ENCODE assay signal across 12 cellular contexts in the genomic region with DNA sequence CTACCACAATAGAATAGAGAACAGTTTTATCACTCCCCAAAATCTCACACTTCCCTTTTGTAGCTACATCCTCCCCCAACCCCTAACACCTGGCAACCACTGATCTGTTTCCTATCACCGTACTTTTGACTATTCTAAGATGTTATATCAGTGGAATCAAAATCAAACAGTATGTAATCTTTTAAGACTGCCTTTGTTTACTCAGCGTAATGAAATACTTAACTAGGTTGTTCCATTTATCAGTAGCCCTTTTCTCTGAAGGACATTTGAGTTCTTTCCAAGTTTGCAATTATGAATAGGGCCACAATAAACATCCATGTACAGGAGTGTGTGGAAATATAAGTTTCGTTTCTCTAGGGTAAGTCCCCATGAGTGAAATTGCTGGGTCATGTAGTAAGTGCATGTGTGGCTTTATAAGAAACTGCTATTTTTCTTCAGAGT.
DNase-seq lines count a peak whose midpoint lies in the region; ATAC-seq and TF ChIP-seq lines count a peak whose summit lies in the region.
"Had no signal": no experiment of that assay in that cellular context is flagged by ENCODE, and none has a peak within 500 bp of the region (broad histone marks: within the 10 kb centered on the region; RNA-seq: fewer than 3 reads in every experiment).

No MANE protein-coding gene starts in this region.

- H3K4me2 ChIP-seq in Loucy (ENCODE audit: low read depth, low read length, poor library complexity, severe bottlenecking), result peak overlapping the region; percentile 69
- no peak overlapping the region for H3K4me2 ChIP-seq in osteoblast (ENCODE audit: insufficient read depth, low read length)

- peaks cover 3% of the 10 kb centered on the region for H3K9me3 Mint-ChIP-seq in activated CD8-positive, alpha-beta memory T cell treated with anti-CD3 and anti-CD28 coated beads, Interleukin-2, amount 10 ng/mL, durations not matched to agents 7 days and 5 days (ENCODE audit: low read depth)
- H3K9me3 Mint-ChIP-seq in activated naive CD8-positive, alpha-beta T cell (ENCODE audit: low read depth), result peaks cover 3% of the 10 kb centered on the region
- H3K9me3 Mint-ChIP-seq: brain had no signal

- H4K20me1 ChIP-seq in Loucy (ENCODE audit: insufficient read depth, low read length, poor library complexity, severe bottlenecking), result no peaks in the 10 kb centered on the region
- H4K20me1 ChIP-seq in osteoblast (ENCODE audit: insufficient read depth, low read length), result no peaks in the 10 kb centered on the region

- DNase-seq in activated CD8-positive, alpha-beta memory T cell treated with anti-CD3 and anti-CD28 coated beads, Interleukin-2, amount 10 ng/mL, durations not matched to agents 7 days and 5 days, result peak; percentile 68
- DNase-seq in activated CD8-positive, alpha-beta memory T cell treated with anti-CD3 and anti-CD28 coated beads, Interleukin-2, amount 50 U/mL, for 4 hours, result no peak
- DNase-seq in osteoblast (ENCODE audit: insufficient read length, low spot score, missing footprints), result no peak
- DNase-seq in NCI-H82 treated with DMSO at 0.1 percent for 48 hours (lab: John Stamatoyannopoulos, UW; ENCODE audit: unreplicated experiment), result no peak
- no peak for DNase-seq in cardiac septum (ENCODE audit: low spot score)
- DNase-seq: NCI-H524 treated with DMSO at 0.1 percent for 48 hours, thyroid gland had no signal

- no peak for TF ChIP-seq CTCF in Loucy (conservative IDR thresholded peaks at IDR 0.05; ENCODE audit: low read length)
- TF ChIP-seq CTCF in osteoblast (IDR thresholded peaks at IDR 0.05; ENCODE audit: extremely low read depth, low read depth, low read length), result no peak

- H3K36me3 Mint-ChIP-seq in activated CD8-positive, alpha-beta memory T cell treated with anti-CD3 and anti-CD28 coated beads, Interleukin-2, amount 10 ng/mL, durations not matched to agents 7 days and 5 days, result peaks cover 25% of the 10 kb centered on the region
- H3K36me3 Mint-ChIP-seq in activated naive CD8-positive, alpha-beta T cell, result peaks cover 4% of the 10 kb centered on the region
- H3K36me3 Mint-ChIP-seq: brain had no signal

- H3K79me2 ChIP-seq in Loucy (ENCODE audit: insufficient read depth, low read length) (no peaks in the 10 kb centered on the region), osteoblast (ENCODE audit: insufficient read depth, low read length) (no peaks in the 10 kb centered on the region)

- H3K27me3 ChIP-seq in Loucy (ENCODE audit: insufficient read depth, low read length, poor library complexity, severe bottlenecking) (no peaks in the 10 kb centered on the region), osteoblast (ENCODE audit: insufficient read depth, low read length) (no peaks in the 10 kb centered on the region)

- no peak overlapping the region for H3K9ac ChIP-seq in Loucy (ENCODE audit: low read depth, low read length, poor library complexity, severe bottlenecking)

- peaks cover 48% of the 10 kb centered on the region for H3K4me1 Mint-ChIP-seq in activated CD8-positive, alpha-beta memory T cell treated with anti-CD3 and anti-CD28 coated beads, Interleukin-2, amount 10 ng/mL, durations not matched to agents 7 days and 5 days
- H3K4me1 Mint-ChIP-seq in activated naive CD8-positive, alpha-beta T cell (ENCODE audit: low read depth), result peaks cover 65% of the 10 kb centered on the region

- peak; percentile 50 for ATAC-seq in activated CD8-positive, alpha-beta memory T cell treated with anti-CD3 and anti-CD28 coated beads, Interleukin-2, amount 10 ng/mL, durations not matched to agents 7 days and 5 days
- no peak for ATAC-seq in HG03457 (IDR thresholded peaks at IDR 0.05; ENCODE audit: unreplicated experiment)

- peak overlapping the region; percentile 45 for H3K4me3 Mint-ChIP-seq in activated CD8-positive, alpha-beta memory T cell treated with anti-CD3 and anti-CD28 coated beads, Interleukin-2, amount 10 ng/mL, durations not matched to agents 7 days and 5 days
- peak overlapping the region; percentile 36 for H3K4me3 Mint-ChIP-seq in activated naive CD8-positive, alpha-beta T cell
- H3K4me3 Mint-ChIP-seq: brain had no signal

- no peak overlapping the region for H3K27ac ChIP-seq in osteoblast (ENCODE audit: low read depth, low read length)
- H3K27ac ChIP-seq: SK-N-MC, thyroid gland had no signal

- H3K9me2 ChIP-seq in Loucy (replicated peaks; ENCODE audit: low read depth, low read length), result no peaks in the 10 kb centered on the region

- peaks cover 38% of the 10 kb centered on the region for H3K4me1 ChIP-seq in Loucy (ENCODE audit: insufficient read depth, low read length, poor library complexity, severe bottlenecking)
- H3K4me1 ChIP-seq in osteoblast (ENCODE audit: insufficient read depth, low read length), result no peaks in the 10 kb centered on the region
- H3K4me1 ChIP-seq: thyroid gland had no signal

- H3K36me3 ChIP-seq in Loucy (ENCODE audit: insufficient read depth, low read length) (no peaks in the 10 kb centered on the region), osteoblast (ENCODE audit: insufficient read depth, low read length) (no peaks in the 10 kb centered on the region)
- H3K36me3 ChIP-seq: thyroid gland had no signal

- peak overlapping the region; percentile 88 for H3K27ac Mint-ChIP-seq in activated CD8-positive, alpha-beta memory T cell treated with anti-CD3 and anti-CD28 coated beads, Interleukin-2, amount 10 ng/mL, durations not matched to agents 7 days and 5 days
- peak overlapping the region; percentile 62 for H3K27ac Mint-ChIP-seq in activated naive CD8-positive, alpha-beta T cell

- H3F3A ChIP-seq in Loucy (ENCODE audit: low read depth), result no peaks in the 10 kb centered on the region

- intact Hi-C loops in cardiac septum (cut with DNase I), result no loop called here

- peak overlapping the region; percentile 45 for H3K4me3 ChIP-seq in Loucy (ENCODE audit: low read length, poor library complexity, severe bottlenecking)
- H3K4me3 ChIP-seq in osteoblast (ENCODE audit: insufficient read depth, low read length), result no peak overlapping the region
- H3K4me3 ChIP-seq: SK-N-MC, thyroid gland had no signal

- CTCF ChIA-PET in activated CD8-positive, alpha-beta memory T cell treated with anti-CD3 and anti-CD28 coated beads, Interleukin-2, amount 10 ng/mL, durations not matched to agents 7 days and 5 days (lab: Charles Lee), result interaction anchor here (1.3 kb wide), 1 partner anchor 19 kb away, joined by 3 read pairs; no protein-coding TSS in a partner anchor

- H2AFZ ChIP-seq in Loucy (ENCODE audit: low read length) (no peak overlapping the region), osteoblast (ENCODE audit: low read length) (peak overlapping the region; percentile 16)

- H3K27me3 Mint-ChIP-seq in activated CD8-positive, alpha-beta memory T cell treated with anti-CD3 and anti-CD28 coated beads, Interleukin-2, amount 10 ng/mL, durations not matched to agents 7 days and 5 days, result no peaks in the 10 kb centered on the region
- H3K27me3 Mint-ChIP-seq in activated naive CD8-positive, alpha-beta T cell, result no peaks in the 10 kb centered on the region

- H3K9me3 ChIP-seq in Loucy (ENCODE audit: insufficient read depth, low read depth, low read length), result no peaks in the 10 kb centered on the region
- H3K9me3 ChIP-seq in osteoblast (ENCODE audit: low read depth, low read length), result no peaks in the 10 kb centered on the region
- H3K9me3 ChIP-seq: thyroid gland had no signal
